8 cellular contexts compared by ENCODE assay signal in genomic region chr9:94783121-94783664, GRCh38. TPM values are rescaled to one million over a fixed set of nuclear protein-coding genes. Genes with fewer than 3 reads are reported as not detected.
DNase-seq lines count a peak whose midpoint lies in the region; ATAC-seq, FAIRE-seq and TF ChIP-seq lines count a peak whose summit lies in the region.

No MANE protein-coding gene starts in this region.

- no peaks in the 10 kb centered on the region for H3K9me3 Mint-ChIP-seq in activated naive CD4-positive, alpha-beta T cell treated with anti-CD3 and anti-CD28 coated beads, Interleukin-2, amount 10 ng/mL, durations not matched to agents 7 days and 5 days

- H3K4me3 ChIP-seq in OCI-LY7 (ENCODE audit: low read depth, low read length, poor library complexity, severe bottlenecking) (no peak overlapping the region), pancreas (no peak overlapping the region)

- H3K4me1 Mint-ChIP-seq in activated naive CD4-positive, alpha-beta T cell treated with anti-CD3 and anti-CD28 coated beads, Interleukin-2, amount 10 ng/mL, durations not matched to agents 7 days and 5 days = peaks cover 7% of the 10 kb centered on the region

- no peaks in the 10 kb centered on the region for H4K20me1 ChIP-seq in OCI-LY7 (ENCODE audit: insufficient read depth, low read length)

- no peak overlapping the region for H3K4me3 Mint-ChIP-seq in activated naive CD4-positive, alpha-beta T cell treated with anti-CD3 and anti-CD28 coated beads, Interleukin-2, amount 10 ng/mL, durations not matched to agents 7 days and 5 days

- CTCF ChIA-PET in OCI-LY7 (lab: Charles Lee; ENCODE audit: unreplicated experiment) = no interaction called here
- CTCF ChIA-PET in activated naive CD4-positive, alpha-beta T cell treated with anti-CD3 and anti-CD28 coated beads, Interleukin-2, amount 10 ng/mL, durations not matched to agents 7 days and 5 days (lab: Charles Lee) = interaction anchor here (0.7 to 6.9 kb wide), 15 partner anchors 11 to 485 kb away, joined by 3 to 123 read pairs (median 3); no protein-coding TSS in a partner anchor

- no peaks in the 10 kb centered on the region for H3K9me2 ChIP-seq in OCI-LY7 (ENCODE audit: insufficient read depth, low read length)

- H3K27me3 ChIP-seq in pancreas = no peaks in the 10 kb centered on the region

- H3K9me3 ChIP-seq in OCI-LY7 (ENCODE audit: low read length) = no peaks in the 10 kb centered on the region
- no peaks in the 10 kb centered on the region for H3K9me3 ChIP-seq in pancreas

- no peaks in the 10 kb centered on the region for H3K36me3 Mint-ChIP-seq in activated naive CD4-positive, alpha-beta T cell treated with anti-CD3 and anti-CD28 coated beads, Interleukin-2, amount 10 ng/mL, durations not matched to agents 7 days and 5 days

- intact Hi-C loops in OCI-LY7 (cut with micrococcal nuclease; ENCODE audit: unreplicated experiment) = loop anchor here (1.0 to 10.0 kb wide), 3 partner anchors 102 to 792 kb away; no protein-coding TSS in a partner anchor
- intact Hi-C loops in Right ventricle myocardium inferior (cut with DNase I) = loop anchor here (1.0 to 5.0 kb wide), 3 partner anchors 84 to 344 kb away; no protein-coding TSS in a partner anchor
- intact Hi-C loops in pancreas (cut with DNase I) = no loop called here

- TF ChIP-seq EP300 in Ishikawa (IDR thresholded peaks at IDR 0.05; ENCODE audit: borderline replicate concordance) = peak; percentile 79

- peak; percentile 82 for TF ChIP-seq CTCF in OCI-LY7 (conservative IDR thresholded peaks at IDR 0.05; ENCODE audit: low read length)
- peak; percentile 33 to 51 (median 46) for TF ChIP-seq CTCF in pancreas (IDR thresholded peaks at IDR 0.05)

- BruUV-seq in OCI-LY7 (replicated peaks; lab: Mats Ljungman, UMichigan) = no TSS peak

- DNase-seq in DMS153 (lab: John Stamatoyannopoulos, UW) (peak; percentile 87), OCI-LY7 (ENCODE audit: low spot score) (peak; percentile 56), Right ventricle myocardium inferior (ENCODE audit: missing footprints) (no peak), pancreas (peak; percentile 64 to 82 (median 74))
- DNase-seq in activated naive CD4-positive, alpha-beta T cell treated with anti-CD3 and anti-CD28 coated beads, Interleukin-2, amount 10 ng/mL, durations not matched to agents 7 days and 5 days = peak; percentile 65

- no peak for FAIRE-seq in pancreas (lab: Jason Lieb, UNC)

- H3K27ac ChIP-seq in OCI-LY7 (ENCODE audit: low read depth, low read length, poor library complexity, severe bottlenecking) (no peak overlapping the region), pancreas (peak overlapping the region in 2 of 4 donors; percentile 47 to 53)

- no peak overlapping the region for H2AFZ ChIP-seq in OCI-LY7 (ENCODE audit: low read length)

- H3K4me1 ChIP-seq in OCI-LY7 (ENCODE audit: insufficient read depth, low read length, poor library complexity, severe bottlenecking) = no peaks in the 10 kb centered on the region
- H3K4me1 ChIP-seq in pancreas = peaks cover 0 to 11% (median 6%) of the 10 kb centered on the region in 3 donors

- ATAC-seq in Right ventricle myocardium inferior (peak; percentile 79), pancreas (peak; percentile 86 to 94 (median 94)), HG03378 (IDR thresholded peaks at IDR 0.05; ENCODE audit: unreplicated experiment) (no peak), GM18870 (IDR thresholded peaks at IDR 0.05; ENCODE audit: unreplicated experiment) (no peak)

- no peak overlapping the region for H3K27ac Mint-ChIP-seq in activated naive CD4-positive, alpha-beta T cell treated with anti-CD3 and anti-CD28 coated beads, Interleukin-2, amount 10 ng/mL, durations not matched to agents 7 days and 5 days

- H3K36me3 ChIP-seq in OCI-LY7 (ENCODE audit: insufficient read depth, low read length) (no peaks in the 10 kb centered on the region), pancreas (no peaks in the 10 kb centered on the region)

- no peaks in the 10 kb centered on the region for H3K79me2 ChIP-seq in OCI-LY7 (ENCODE audit: insufficient read depth, low read depth, low read length)

- 40% methylated on average over 14 of the region's 14 CpGs for WGBS in pancreas, 2 donors

- H3K27me3 Mint-ChIP-seq in activated naive CD4-positive, alpha-beta T cell treated with anti-CD3 and anti-CD28 coated beads, Interleukin-2, amount 10 ng/mL, durations not matched to agents 7 days and 5 days = no peaks in the 10 kb centered on the region

- no peak overlapping the region for H3K4me2 ChIP-seq in OCI-LY7 (ENCODE audit: low read length)

- POLR2A ChIA-PET in OCI-LY7 (lab: Charles Lee) = interaction anchor here (1.0 to 1.7 kb wide), 2 partner anchors 19 to 20 kb away, joined by 3 to 4 read pairs; no protein-coding TSS in a partner anchor

- peak; percentile 95 for TF ChIP-seq RAD21 in Ishikawa (IDR thresholded peaks at IDR 0.05; ENCODE audit: low read depth)

TF ChIP-seq in Ishikawa, 13 proteins besides CTCF, POLR2A, EP300 and RAD21:
- TF ChIP-seq MAX (IDR thresholded peaks at IDR 0.05) (peak; percentile 57; the same call in 1 of the 2 replicates), CEBPB (IDR thresholded peaks at IDR 0.05) (peak; percentile 86), TAF1 (IDR thresholded peaks at IDR 0.05; ENCODE audit: low read depth) (no peak), FOXM1 (IDR thresholded peaks at IDR 0.05; ENCODE audit: borderline replicate concordance, low read depth) (peak; percentile 52; the same call in 1 of the 2 replicates), REST (IDR thresholded peaks at IDR 0.05; ENCODE audit: low read depth) (no peak), TCF12 (IDR thresholded peaks at IDR 0.05; ENCODE audit: low read depth) (peak; percentile 79), TEAD4 (IDR thresholded peaks at IDR 0.05) (0 out of 2 replicates have a peak, but pooled peaks have one; percentile 16), USF1 (IDR thresholded peaks at IDR 0.05) (no peak), EGR1 (IDR thresholded peaks at IDR 0.05) (no peak), YY1 (IDR thresholded peaks at IDR 0.05; ENCODE audit: low read depth) (no peak), CREB1 (IDR thresholded peaks at IDR 0.05; ENCODE audit: low read depth) (no peak), NFIC (IDR thresholded peaks at IDR 0.05) (peak; percentile 89), ZBTB7A (IDR thresholded peaks at IDR 0.05; ENCODE audit: low read depth) (no peak)
TF ChIP-seq in Ishikawa: peak in this region for 6.

RNA-seq across cellular contexts. Expression of gene AOPEP, which starts 56.7 kb away (rescaled TPM):
- 17.3 and 20.5 TPM in 2 replicates for total RNA-seq in OCI-LY7 (2014; rRNA removed; shearing (Covaris generic))
- 20.6 and 24.3 TPM in 2 replicates for total RNA-seq in OCI-LY7 (2022)
- total RNA-seq in Right ventricle myocardium inferior = 180 TPM
- 100 to 1,000 TPM in 1 of 6 donors, 10 to 100 TPM in 5; 50.5 to 140 (median 73.4) TPM for total RNA-seq in pancreas
- polyA plus RNA-seq in pancreas = 10 to 100 TPM; 75.9 to 77.4 TPM

Comparison
In these comparisons a context has a peak if more than half of its experiments do, and no peak if none do; other contexts are left out.
1. ATAC-seq: peak in Right ventricle myocardium inferior (single experiment) and pancreas (4 of 4); none in HG03378 (single experiment) and GM18870 (single experiment).
2. intact Hi-C loops: an anchor here in OCI-LY7 (1.0 to 10.0 kb wide) and Right ventricle myocardium inferior (1.0 to 5.0 kb wide); none called in pancreas.